In the genomic region with DNA sequence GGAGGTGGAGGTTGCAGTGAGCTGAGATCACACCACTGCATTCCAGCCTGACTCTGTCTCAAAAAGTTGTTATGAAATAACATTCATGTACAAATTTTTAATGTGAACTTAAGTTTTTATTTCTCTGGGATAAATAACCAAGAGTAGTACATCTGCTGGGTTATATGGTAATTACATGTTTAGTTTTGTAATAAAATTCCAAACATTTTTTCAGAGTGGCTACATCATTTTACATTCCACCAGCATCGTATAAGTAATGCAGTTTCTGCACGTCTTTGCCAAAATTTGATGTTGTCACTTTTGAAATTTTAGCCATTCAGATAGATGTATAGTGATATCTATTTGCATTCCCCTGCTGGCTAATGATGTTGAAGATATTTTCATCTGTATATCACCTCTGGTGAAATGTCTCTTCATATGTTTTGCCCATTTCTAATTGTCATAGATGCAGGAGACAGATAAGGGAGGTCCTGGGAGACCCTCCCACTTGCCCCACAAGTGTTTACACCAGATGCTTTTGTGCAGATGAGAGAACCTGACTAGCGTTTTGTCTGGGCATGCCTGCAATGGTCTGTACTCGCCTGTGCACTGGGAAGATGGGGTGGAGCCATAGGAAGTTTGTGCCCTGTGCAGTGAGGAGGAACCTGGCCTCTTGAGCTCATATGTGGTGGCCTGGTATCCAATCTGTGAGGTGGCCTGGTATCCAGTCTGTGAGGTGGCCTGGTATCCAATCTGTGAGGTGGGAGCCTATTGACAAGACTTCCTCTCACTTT, we compare ENCODE assay signal across 21 cellular contexts. TPM values are rescaled to one million over a fixed set of nuclear protein-coding genes. Genes with fewer than 3 reads are reported as not detected.
DNase-seq lines count a peak whose midpoint lies in the region; ATAC-seq, FAIRE-seq and TF ChIP-seq lines count a peak whose summit lies in the region.
"Had no signal": no experiment of that assay in that cellular context is flagged by ENCODE, and none has a peak within 500 bp of the region (broad histone marks: within the 10 kb centered on the region; RNA-seq: fewer than 3 reads in every experiment).

No MANE protein-coding gene starts in this region.

- DNase-seq in GM12891 (ENCODE audit: insufficient read length, low spot score), result no peak
- peak; percentile 29 for DNase-seq in RWPE1 (ENCODE audit: low spot score)
- peak; percentile 60 for DNase-seq in fibroblast of gingiva (ENCODE audit: low read depth)
- no peak for DNase-seq in osteocyte (ENCODE audit: extremely low spot score, unreplicated experiment)
- DNase-seq in T-cell, result no peak
- no peak for DNase-seq in NCI-H2196 (lab: John Stamatoyannopoulos, UW; ENCODE audit: unreplicated experiment)
- DNase-seq: activated CD4-positive, alpha-beta T cell treated with anti-CD3 and anti-CD28 coated beads for 4 hours; activated effector memory CD4-positive, alpha-beta T cell treated with anti-CD3 and anti-CD28 coated beads, Interleukin-2, amount 50 U/mL, for 16 hours; amygdala; DMS53; kidney; NCI-H187 treated with DMSO at 0.1 percent for 48 hours; NCI-H524 treated with DMSO at 0.1 percent for 48 hours; SIG-M5; stimulated activated naive B cell treated with anti-CD40 and anti-IgM and Interleukin-4, amounts not matched to agents 10 μg/mL and 1 μg/mL and 100 μg/mL, for 72 hours had no signal

- H3K4me3 Mint-ChIP-seq in osteocyte (ENCODE audit: unreplicated experiment) (no peak overlapping the region), T-cell (no peak overlapping the region)
- H3K4me3 Mint-ChIP-seq: IgD-negative memory B cell; stimulated activated naive B cell treated with anti-CD40 and anti-IgM and Interleukin-4, amounts not matched to agents 10 μg/mL and 1 μg/mL and 100 μg/mL, for 72 hours; T-helper 2 cell treated with Interferon-gamma antibody and Interleukin-4, amounts not matched to agents 5 μg/mL and 100 μg/mL, for 36 hours had no signal

- H3K4me1 Mint-ChIP-seq in osteocyte (ENCODE audit: unreplicated experiment), result peaks cover 10% of the 10 kb centered on the region
- H3K4me1 Mint-ChIP-seq in T-cell, result no peaks in the 10 kb centered on the region
- H3K4me1 Mint-ChIP-seq: IgD-negative memory B cell; stimulated activated naive B cell treated with anti-CD40 and anti-IgM and Interleukin-4, amounts not matched to agents 10 μg/mL and 1 μg/mL and 100 μg/mL, for 72 hours had no signal

- peak; percentile 5 for FAIRE-seq in GM12891 (lab: Jason Lieb, UNC)
- FAIRE-seq: kidney had no signal

- H3K9me3 Mint-ChIP-seq in osteocyte (ENCODE audit: unreplicated experiment) (peaks cover 32% of the 10 kb centered on the region), T-cell (peaks cover 15 to 43% (median 28%) of the 10 kb centered on the region in 3 donors)

- CTCF ChIA-PET in RWPE1 (lab: Yijun Ruan, JAX), result no interaction called here
- CTCF ChIA-PET in T-cell (lab: Charles Lee), result no interaction called here

- no peak for ATAC-seq in T-cell (replicated peaks in 1 of 4)
- no peak for ATAC-seq in HG03175 (IDR thresholded peaks at IDR 0.05; ENCODE audit: unreplicated experiment)
- ATAC-seq: stimulated activated naive B cell treated with anti-CD40 and anti-IgM and Interleukin-4, amounts not matched to agents 10 μg/mL and 1 μg/mL and 100 μg/mL, for 72 hours had no signal

- H3K27me3 Mint-ChIP-seq in osteocyte (ENCODE audit: unreplicated experiment) (no peaks in the 10 kb centered on the region), T-cell (no peaks in the 10 kb centered on the region)
- H3K27me3 Mint-ChIP-seq: IgD-negative memory B cell; stimulated activated naive B cell treated with anti-CD40 and anti-IgM and Interleukin-4, amounts not matched to agents 10 μg/mL and 1 μg/mL and 100 μg/mL, for 72 hours had no signal

- H3K27ac Mint-ChIP-seq in osteocyte (ENCODE audit: unreplicated experiment), result peak overlapping the region; percentile 55
- H3K27ac Mint-ChIP-seq in T-cell, result no peak overlapping the region
- H3K27ac Mint-ChIP-seq: stimulated activated naive B cell treated with anti-CD40 and anti-IgM and Interleukin-4, amounts not matched to agents 10 μg/mL and 1 μg/mL and 100 μg/mL, for 72 hours; T-helper 2 cell treated with Interferon-gamma antibody and Interleukin-4, amounts not matched to agents 5 μg/mL and 100 μg/mL, for 36 hours had no signal

- peak overlapping the region; percentile 84 for H3K27ac ChIP-seq in RWPE1
- H3K27ac ChIP-seq: C4-2B, hepatocyte, tibial nerve had no signal

- H3K36me3 Mint-ChIP-seq in osteocyte (ENCODE audit: unreplicated experiment) (peaks cover 3% of the 10 kb centered on the region), T-cell (peaks cover 41% of the 10 kb centered on the region)

- TF ChIP-seq POLR2A in GM12891 (IDR thresholded peaks at IDR 0.05; ENCODE audit: low read depth, low read length), result no peak

- TF ChIP-seq CTCF in RWPE1 (conservative IDR thresholded peaks at IDR 0.05; ENCODE audit: low read depth) (no peak), osteocyte (IDR thresholded peaks at IDR 0.05) (no peak)

- POLR2A ChIA-PET in RWPE1 (lab: Yijun Ruan, JAX; ENCODE audit: low non-redundant PET) (no interaction called here), T-cell (lab: Charles Lee) (interaction anchor here in 1 of 2 donors (0.6 kb wide), 1 partner anchor 361 kb away, joined by 3 read pairs; no protein-coding TSS in a partner anchor)

TF ChIP-seq in GM12891, 5 proteins besides CTCF, POLR2A, EP300 and RAD21:
- TF ChIP-seq POU2F2 (IDR thresholded peaks at IDR 0.05; ENCODE audit: low read depth, low read length), result no peak
- no peak for TF ChIP-seq POLR2AphosphoS5 (IDR thresholded peaks at IDR 0.05; ENCODE audit: low read depth, low read length)
- TF ChIP-seq TAF1 (IDR thresholded peaks at IDR 0.05; ENCODE audit: low read depth, low read length), result no peak
- no peak for TF ChIP-seq SPI1 (IDR thresholded peaks at IDR 0.05; ENCODE audit: low read depth, low read length)
- TF ChIP-seq PAX5 (IDR thresholded peaks at IDR 0.05; ENCODE audit: insufficient read depth, low read length, severe bottlenecking), result no peak

RNA-seq across cellular contexts. Expression of a gene that starts 12.7 kb away (rescaled TPM):
- 0.95 TPM for polyA plus RNA-seq in GM12891 (2012; ENCODE audit: low read depth, missing spikeins)
- total RNA-seq in osteocyte (9.7 and 10.5 TPM in 2 replicates), T-cell (1 to 10 TPM; 3.0 to 8.8 (median 7.8) TPM)

RNA-seq across cellular contexts. Expression of a gene that starts 49.0 kb away (rescaled TPM):
- polyA plus RNA-seq in GM12891 (2012; ENCODE audit: low read depth, missing spikeins), result 1.6 TPM
- 12.2 and 14.0 TPM in 2 replicates for total RNA-seq in osteocyte
- 10 to 100 TPM in 2 of 5 donors, 1 to 10 TPM in 3; 2.6 to 10.9 (median 9.3) TPM for total RNA-seq in T-cell

Comparison
In these comparisons a context has a peak if more than half of its experiments do, and no peak if none do; other contexts are left out.
1. DNase-seq: peak in RWPE1 (single experiment) and fibroblast of gingiva (single experiment); none in GM12891 (single experiment), osteocyte (single experiment), T-cell (0 of 34) and NCI-H2196 (single experiment).